8 cellular contexts compared by ENCODE assay signal in the genomic region with DNA sequence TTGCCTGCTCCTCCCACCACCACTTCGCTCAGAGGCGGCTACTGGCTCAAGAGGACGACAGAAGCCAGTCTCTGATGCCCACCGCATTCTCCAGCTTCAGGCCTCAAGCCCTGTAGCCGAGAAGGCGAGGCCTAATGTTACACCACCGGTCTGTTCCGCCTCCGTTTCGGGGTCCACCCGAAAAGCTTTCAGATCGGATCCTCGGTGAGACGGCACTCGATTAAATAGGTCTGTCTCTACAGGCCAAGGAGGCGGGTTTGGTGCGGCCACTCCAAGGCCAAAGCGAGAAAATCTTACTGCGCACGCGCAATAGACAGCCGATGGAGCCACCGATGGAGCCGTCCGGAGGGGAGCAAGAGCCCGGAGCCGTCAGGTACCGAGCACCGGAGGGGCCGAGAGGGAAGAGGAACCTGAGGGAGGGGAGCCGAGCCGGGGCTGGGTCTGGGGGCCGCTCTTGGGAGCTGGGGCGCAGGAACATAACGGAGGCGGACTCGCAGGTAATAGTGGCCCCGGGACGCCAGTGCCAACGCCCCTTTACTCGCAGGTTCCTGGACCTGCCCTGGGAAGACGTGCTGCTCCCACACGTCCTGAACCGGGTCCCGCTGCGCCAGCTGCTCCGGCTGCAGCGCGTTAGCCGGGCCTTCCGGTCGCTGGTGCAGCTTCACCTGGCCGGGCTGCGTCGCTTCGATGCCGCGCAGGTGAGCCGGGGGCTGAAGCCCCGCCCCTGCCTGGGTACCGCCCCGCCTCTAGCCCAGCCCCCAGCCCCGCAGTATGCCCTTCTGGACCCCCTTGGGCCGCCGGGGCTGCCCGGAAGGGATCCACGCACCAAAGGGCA. TPM values are rescaled to one million over a fixed set of nuclear protein-coding genes. Genes with fewer than 3 reads are reported as not detected.
DNase-seq lines count a peak whose midpoint lies in the region; ATAC-seq and TF ChIP-seq lines count a peak whose summit lies in the region.

A gene with protein sequence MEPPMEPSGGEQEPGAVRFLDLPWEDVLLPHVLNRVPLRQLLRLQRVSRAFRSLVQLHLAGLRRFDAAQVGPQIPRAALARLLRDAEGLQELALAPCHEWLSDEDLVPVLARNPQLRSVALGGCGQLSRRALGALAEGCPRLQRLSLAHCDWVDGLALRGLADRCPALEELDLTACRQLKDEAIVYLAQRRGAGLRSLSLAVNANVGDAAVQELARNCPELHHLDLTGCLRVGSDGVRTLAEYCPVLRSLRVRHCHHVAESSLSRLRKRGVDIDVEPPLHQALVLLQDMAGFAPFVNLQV (plus strand): TSS at position 27 of the 835 bp plus-strand sequence. CDS start 294 bp downstream, at position 321.

- DNase-seq in GM03348 (ENCODE audit: low spot score) (peak; percentile 98), HFFc6 (peak; percentile 95), NB4 (ENCODE audit: low read depth) (peak; percentile 98), SK-N-MC (ENCODE audit: low read depth, low spot score) (peak; percentile 61), non-pigmented ciliary epithelial cell (ENCODE audit: low read depth) (peak; percentile 78), superior temporal gyrus (ENCODE audit: extremely low spot score) (peak; percentile 98)
- DNase-seq in activated naive CD4-positive, alpha-beta T cell treated with anti-CD3 and anti-CD28 coated beads, Interleukin-2, amount 10 ng/mL, durations not matched to agents 7 days and 5 days: peak; percentile 97

- H3K9me3 Mint-ChIP-seq in HFFc6: no peaks in the 10 kb centered on the region
- H3K9me3 Mint-ChIP-seq in activated naive CD4-positive, alpha-beta T cell treated with anti-CD3 and anti-CD28 coated beads, Interleukin-2, amount 10 ng/mL, durations not matched to agents 7 days and 5 days: no peaks in the 10 kb centered on the region

- H3K27ac ChIP-seq in SK-N-MC (peak within 1 kb of the TSS; percentile 67; the same call in 1 of the 2 replicates), gastroesophageal sphincter (peak within 1 kb of the TSS; percentile 73 to 95 (median 89))

- peak within 1 kb of the TSS; percentile 94 for H3K27ac Mint-ChIP-seq in HFFc6
- peak within 1 kb of the TSS; percentile 96 for H3K27ac Mint-ChIP-seq in activated naive CD4-positive, alpha-beta T cell treated with anti-CD3 and anti-CD28 coated beads, Interleukin-2, amount 10 ng/mL, durations not matched to agents 7 days and 5 days

- no peak for TF ChIP-seq EP300 in gastroesophageal sphincter (IDR thresholded peaks at IDR 0.05)

- no peak for TF ChIP-seq CTCF in HFFc6 (IDR thresholded peaks at IDR 0.05)
- no peak for TF ChIP-seq CTCF in NB4 (IDR thresholded peaks at IDR 0.05; ENCODE audit: low read depth, low read length)
- no peak for TF ChIP-seq CTCF in gastroesophageal sphincter (IDR thresholded peaks at IDR 0.05)

- WGBS in gastroesophageal sphincter (ENCODE audit: low coverage in 1 of 2), 2 donors: 0% methylated on average over 3 of the region's 67 CpGs; no CpG with 5 or more reads in 1 of the 2 donors

- peak; percentile 94 for ATAC-seq in gastroesophageal sphincter

- peak within 1 kb of the TSS; percentile 60 for H3K9ac ChIP-seq in SK-N-MC (ENCODE audit: insufficient read length)

- H3K36me3 ChIP-seq in SK-N-MC (ENCODE audit: insufficient read depth, low read length): no peaks in the 10 kb centered on the region
- H3K36me3 ChIP-seq in gastroesophageal sphincter: peaks cover 0 to 24% of the 10 kb centered on the region in 2 donors

- peak within 1 kb of the TSS; percentile 98 for H3K4me3 Mint-ChIP-seq in HFFc6
- H3K4me3 Mint-ChIP-seq in activated naive CD4-positive, alpha-beta T cell treated with anti-CD3 and anti-CD28 coated beads, Interleukin-2, amount 10 ng/mL, durations not matched to agents 7 days and 5 days: peak within 1 kb of the TSS; percentile 96

- H3K4me1 ChIP-seq in gastroesophageal sphincter: peaks cover 5 to 47% (median 29%) of the 10 kb centered on the region in 3 donors

- no peaks in the 10 kb centered on the region for H3K36me3 Mint-ChIP-seq in HFFc6 (ENCODE audit: low read depth)
- H3K36me3 Mint-ChIP-seq in activated naive CD4-positive, alpha-beta T cell treated with anti-CD3 and anti-CD28 coated beads, Interleukin-2, amount 10 ng/mL, durations not matched to agents 7 days and 5 days: peaks cover 17% of the 10 kb centered on the region

- CTCF ChIA-PET in activated naive CD4-positive, alpha-beta T cell treated with anti-CD3 and anti-CD28 coated beads, Interleukin-2, amount 10 ng/mL, durations not matched to agents 7 days and 5 days (lab: Charles Lee): interaction anchor here (0.7 to 5.0 kb wide), 16 partner anchors 8 to 194 kb away, joined by 3 to 35 read pairs (median 6); a partner anchor contains a TSS

- H3K27me3 Mint-ChIP-seq in HFFc6 (ENCODE audit: insufficient read depth): peaks cover 12% of the 10 kb centered on the region
- peaks cover 48% of the 10 kb centered on the region for H3K27me3 Mint-ChIP-seq in activated naive CD4-positive, alpha-beta T cell treated with anti-CD3 and anti-CD28 coated beads, Interleukin-2, amount 10 ng/mL, durations not matched to agents 7 days and 5 days

- peaks cover 30% of the 10 kb centered on the region for H3K27me3 ChIP-seq in gastroesophageal sphincter

- H3K4me1 Mint-ChIP-seq in HFFc6 (ENCODE audit: low read depth): peaks cover 22% of the 10 kb centered on the region
- peaks cover 40% of the 10 kb centered on the region for H3K4me1 Mint-ChIP-seq in activated naive CD4-positive, alpha-beta T cell treated with anti-CD3 and anti-CD28 coated beads, Interleukin-2, amount 10 ng/mL, durations not matched to agents 7 days and 5 days

- H3K9me3 ChIP-seq in SK-N-MC (ENCODE audit: low read depth, low read length) (no peaks in the 10 kb centered on the region), gastroesophageal sphincter (no peaks in the 10 kb centered on the region)

- TF ChIP-seq POLR2A in NB4 (IDR thresholded peaks at IDR 0.05; ENCODE audit: extremely low read depth, insufficient read length) (peak; percentile 56), gastroesophageal sphincter (IDR thresholded peaks at IDR 0.05) (no peak)

- peak within 1 kb of the TSS; percentile 88 for H3K4me3 ChIP-seq in NB4 (ENCODE audit: low read depth, low read length)
- peak within 1 kb of the TSS; percentile 90 for H3K4me3 ChIP-seq in SK-N-MC
- H3K4me3 ChIP-seq in gastroesophageal sphincter: peak within 1 kb of the TSS; percentile 78 to 79

RNA-seq across cellular contexts. Expression of the gene that starts here (rescaled TPM):
- 10 to 100 TPM in 4 of 6 experiments, 1 to 10 TPM in 2; 9.2 to 13.2 (median 11.5) TPM for total RNA-seq in HFFc6 (2021; fragmentation: NEBNext Ultra II Directional; extraction: Animal tissue kit (Norgen Biotek cat#: 25700))
- 10 to 100 TPM; 18.6 to 41.9 (median 26.1) TPM for total RNA-seq in gastroesophageal sphincter

Comparison
In these comparisons a context has a peak if more than half of its experiments do, and no peak if none do; other contexts are left out.
1. Peak in every context shown above with its lines: DNase-seq, ATAC-seq, H3K4me3 ChIP-seq and H3K27ac ChIP-seq.